ENCODE assay signal across 8 cellular contexts in genomic region chr12:68334136-68334535, GRCh38. TPM values are rescaled to one million over a fixed set of nuclear protein-coding genes. Genes with fewer than 3 reads are reported as not detected.
DNase-seq lines count a peak whose midpoint lies in the region; ATAC-seq and TF ChIP-seq lines count a peak whose summit lies in the region.

No MANE protein-coding gene starts in this region.

- in situ Hi-C loops in Panc1 (cut with HindIII; ENCODE audit: low pct_unique_long_range_greater_than_20kb, low sequenced_read_pairs), result no loop called here

- peak; percentile 71 for ATAC-seq in Panc1
- ATAC-seq in HG02571 (IDR thresholded peaks at IDR 0.05; ENCODE audit: unreplicated experiment), result no peak

- H3K27ac ChIP-seq in Panc1 (ENCODE audit: low read length) (peak overlapping the region; percentile 95), esophagus squamous epithelium (no peak overlapping the region)

- H3K27ac Mint-ChIP-seq in MCF 10A (ENCODE audit: low read depth, unreplicated experiment), result no peak overlapping the region

- DNase-seq in stimulated activated CD4-positive, alpha-beta T cell treated with anti-CD3 and anti-CD28 coated beads, Interleukin-15, amount 100 ng/mL, for 24 hours, result peak; percentile 23
- DNase-seq in stimulated activated CD4-positive, alpha-beta T cell treated with anti-CD3 and anti-CD28 coated beads, Interleukin-4, amount 100 ng/mL, for 4 hours, result no peak
- DNase-seq in Panc1 (ENCODE audit: low read depth, low spot score), result no peak
- peak; percentile 24 to 34 for DNase-seq in erythroblast (lab: John Stamatoyannopoulos, UW)
- no peak for DNase-seq in esophagus squamous epithelium (lab: John Stamatoyannopoulos, UW)
- no peak for DNase-seq in NCI-H2029 (lab: John Stamatoyannopoulos, UW)
- no peak for DNase-seq in MCF 10A (ENCODE audit: unreplicated experiment)

- H3K36me3 Mint-ChIP-seq in MCF 10A (ENCODE audit: insufficient read depth, unreplicated experiment), result no peaks in the 10 kb centered on the region

- no peaks in the 10 kb centered on the region for H3K9me3 Mint-ChIP-seq in MCF 10A (ENCODE audit: unreplicated experiment)

- CTCF ChIA-PET in Panc1 (lab: Charles Lee) (interaction anchor here (0.5 to 0.7 kb wide), 4 partner anchors 72 to 539 kb away, joined by 3 to 6 read pairs (median 4); no protein-coding TSS in a partner anchor), MCF 10A (lab: Yijun Ruan, JAX) (interaction anchor here (0.6 to 1.6 kb wide), 4 partner anchors 17 to 413 kb away, joined by 4 to 9 read pairs (median 5); no protein-coding TSS in a partner anchor)

- TF ChIP-seq CTCF in Panc1 (IDR thresholded peaks at IDR 0.05) (peak; percentile 85), esophagus squamous epithelium (IDR thresholded peaks at IDR 0.05) (no peak), MCF 10A (IDR thresholded peaks at IDR 0.05; ENCODE audit: unreplicated experiment) (no peak)

- H3K36me3 ChIP-seq in Panc1 (ENCODE audit: control insufficient read depth, insufficient read depth, low read length) (peaks cover 2% of the 10 kb centered on the region; the same call in 1 of the 2 replicates), esophagus squamous epithelium (peaks cover 0 to 5% (median 0%) of the 10 kb centered on the region in 3 donors)

- no peaks in the 10 kb centered on the region for H3K27me3 Mint-ChIP-seq in MCF 10A (ENCODE audit: insufficient read depth, unreplicated experiment)

- TF ChIP-seq POLR2A in erythroblast (IDR thresholded peaks at IDR 0.05; ENCODE audit: low read length) (no peak), esophagus squamous epithelium (IDR thresholded peaks at IDR 0.05) (no peak)

- POLR2A ChIA-PET in Panc1 (lab: Charles Lee), result no interaction called here
- POLR2A ChIA-PET in MCF 10A (lab: Yijun Ruan, JAX), result interaction anchor here (0.6 to 0.8 kb wide), 2 partner anchors 9 to 106 kb away, joined by 3 read pairs; no protein-coding TSS in a partner anchor

- WGBS in esophagus squamous epithelium, 2 donors, result 62 to 67% methylated on average over 4 of the region's 4 CpGs

- peaks cover 65% of the 10 kb centered on the region for H3K4me1 ChIP-seq in Panc1 (ENCODE audit: control insufficient read depth, insufficient read depth, low read length)
- H3K4me1 ChIP-seq in esophagus squamous epithelium, result peaks cover 4 to 67% (median 12%) of the 10 kb centered on the region in 3 donors

- H3K27me3 ChIP-seq in Panc1 (ENCODE audit: control insufficient read depth, insufficient read depth, low read length) (no peaks in the 10 kb centered on the region), esophagus squamous epithelium (no peaks in the 10 kb centered on the region)

- H3K4me3 ChIP-seq in Panc1 (ENCODE audit: low read depth in 2 of 2, low read length in 2 of 2), result no peak overlapping the region
- no peak overlapping the region for H3K4me3 ChIP-seq in esophagus squamous epithelium

- no TSS peak for BruUV-seq in Panc1 (replicated peaks; lab: Mats Ljungman, UMichigan)
- BruUV-seq in MCF 10A (replicated peaks; lab: Mats Ljungman, UMichigan), result no TSS peak

- peaks cover 39% of the 10 kb centered on the region for H3K4me1 Mint-ChIP-seq in MCF 10A (ENCODE audit: insufficient read depth, unreplicated experiment)

- no peaks in the 10 kb centered on the region for H3K9me3 ChIP-seq in Panc1 (ENCODE audit: control insufficient read depth, insufficient read depth, low read depth, low read length)
- H3K9me3 ChIP-seq in esophagus squamous epithelium, result no peaks in the 10 kb centered on the region

- intact Hi-C loops in Panc1 (cut with micrococcal nuclease; ENCODE audit: unreplicated experiment), result loop anchor here (5.0 to 10.0 kb wide), 2 partner anchors 231 to 278 kb away; partner anchors contain the start of gene RAP1B
- intact Hi-C loops in esophagus squamous epithelium (cut with DNase I), result no loop called here
- intact Hi-C loops in MCF 10A (cut with micrococcal nuclease), result loop anchor here (10.0 kb wide), 1 partner anchor 471 kb away; the partner anchor contains the start of gene MDM2

- no peak overlapping the region for H3K4me3 Mint-ChIP-seq in MCF 10A (ENCODE audit: unreplicated experiment)

RNA-seq across cellular contexts. Expression of gene MDM1, which starts 2.0 kb away (rescaled TPM):
- total RNA-seq in Panc1 (2021; ENCODE audit: unreplicated experiment) (17.8 TPM), esophagus squamous epithelium (10 to 100 TPM in 2 of 4 donors, 1 to 10 TPM in 2; 8.0 to 14.1 (median 10.5) TPM), MCF 10A (2022) (11.8 and 17.5 TPM in 2 replicates)
- polyA plus RNA-seq in Panc1 (2012; ENCODE audit: insufficient read length), result 7.2 TPM

Comparison
In these comparisons a context has a peak if more than half of its experiments do, and no peak if none do; other contexts are left out.
1. DNase-seq: peak in stimulated activated CD4-positive, alpha-beta T cell treated with anti-CD3 and anti-CD28 coated beads, Interleukin-15, amount 100 ng/mL, for 24 hours (single experiment) and erythroblast (2 of 2); none in stimulated activated CD4-positive, alpha-beta T cell treated with anti-CD3 and anti-CD28 coated beads, Interleukin-4, amount 100 ng/mL, for 4 hours (0 of 2), Panc1 (single experiment), esophagus squamous epithelium (single experiment), NCI-H2029 (single experiment) and MCF 10A (single experiment).